2 cellular contexts compared by ENCODE assay signal in the genomic region with DNA sequence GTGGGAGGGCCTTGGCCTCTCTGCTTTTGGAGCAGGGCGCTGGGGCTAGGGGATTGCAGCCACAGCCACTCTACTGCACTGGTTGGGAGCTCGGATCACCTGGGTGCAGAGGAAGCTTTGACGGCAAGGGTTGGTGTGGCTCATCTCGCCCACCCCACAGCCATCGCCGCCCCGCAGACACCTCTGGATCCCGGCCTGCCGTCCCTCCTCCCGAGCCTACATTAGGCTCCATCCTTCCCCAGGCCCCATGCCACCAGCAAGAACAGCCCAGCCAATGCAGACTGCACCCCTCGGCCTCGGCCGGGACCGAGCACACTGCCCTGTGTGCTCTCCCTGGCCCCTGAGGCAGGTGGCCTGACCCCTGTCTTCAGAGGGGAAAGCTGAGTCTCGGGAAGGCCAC.
A peak's percentile ranks its signal among the peaks of the same experiment; 100 is the strongest.
TF ChIP-seq lines count a peak whose summit lies in the region.

No MANE protein-coding gene starts in this region.

TF ChIP-seq in HEK293, 187 proteins besides CTCF, POLR2A, EP300 and RAD21:
- TF ChIP-seq ZNF311 (tag by site-specific recombination; IDR thresholded peaks at IDR 0.05; ENCODE audit: borderline replicate concordance) = no peak
- peak; percentile 57; the same call in 1 of the 2 replicates for TF ChIP-seq ZNF548 (tag by site-specific recombination; IDR thresholded peaks at IDR 0.05)
- TF ChIP-seq, protein P1, sequence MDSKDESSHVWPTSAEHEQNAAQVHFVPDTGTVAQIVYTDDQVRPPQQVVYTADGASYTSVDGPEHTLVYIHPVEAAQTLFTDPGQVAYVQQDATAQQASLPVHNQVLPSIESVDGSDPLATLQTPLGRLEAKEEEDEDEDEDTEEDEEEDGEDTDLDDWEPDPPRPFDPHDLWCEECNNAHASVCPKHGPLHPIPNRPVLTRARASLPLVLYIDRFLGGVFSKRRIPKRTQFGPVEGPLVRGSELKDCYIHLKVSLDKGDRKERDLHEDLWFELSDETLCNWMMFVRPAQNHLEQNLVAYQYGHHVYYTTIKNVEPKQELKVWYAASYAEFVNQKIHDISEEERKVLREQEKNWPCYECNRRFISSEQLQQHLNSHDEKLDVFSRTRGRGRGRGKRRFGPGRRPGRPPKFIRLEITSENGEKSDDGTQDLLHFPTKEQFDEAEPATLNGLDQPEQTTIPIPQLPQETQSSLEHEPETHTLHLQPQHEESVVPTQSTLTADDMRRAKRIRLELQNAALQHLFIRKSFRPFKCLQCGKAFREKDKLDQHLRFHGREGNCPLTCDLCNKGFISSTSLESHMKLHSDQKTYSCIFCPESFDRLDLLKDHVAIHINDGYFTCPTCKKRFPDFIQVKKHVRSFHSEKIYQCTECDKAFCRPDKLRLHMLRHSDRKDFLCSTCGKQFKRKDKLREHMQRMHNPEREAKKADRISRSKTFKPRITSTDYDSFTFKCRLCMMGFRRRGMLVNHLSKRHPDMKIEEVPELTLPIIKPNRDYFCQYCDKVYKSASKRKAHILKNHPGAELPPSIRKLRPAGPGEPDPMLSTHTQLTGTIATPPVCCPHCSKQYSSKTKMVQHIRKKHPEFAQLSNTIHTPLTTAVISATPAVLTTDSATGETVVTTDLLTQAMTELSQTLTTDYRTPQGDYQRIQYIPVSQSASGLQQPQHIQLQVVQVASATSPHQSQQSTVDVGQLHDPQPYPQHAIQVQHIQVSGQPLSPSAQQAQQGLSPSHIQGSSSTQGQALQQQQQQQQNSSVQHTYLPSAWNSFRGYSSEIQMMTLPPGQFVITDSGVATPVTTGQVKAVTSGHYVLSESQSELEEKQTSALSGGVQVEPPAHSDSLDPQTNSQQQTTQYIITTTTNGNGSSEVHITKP (tag by site-specific recombination; IDR thresholded peaks at IDR 0.05) = no peak
- no peak for TF ChIP-seq ZNF132 (tag by site-specific recombination; IDR thresholded peaks at IDR 0.05; ENCODE audit: borderline replicate concordance)
- TF ChIP-seq, protein P2, sequence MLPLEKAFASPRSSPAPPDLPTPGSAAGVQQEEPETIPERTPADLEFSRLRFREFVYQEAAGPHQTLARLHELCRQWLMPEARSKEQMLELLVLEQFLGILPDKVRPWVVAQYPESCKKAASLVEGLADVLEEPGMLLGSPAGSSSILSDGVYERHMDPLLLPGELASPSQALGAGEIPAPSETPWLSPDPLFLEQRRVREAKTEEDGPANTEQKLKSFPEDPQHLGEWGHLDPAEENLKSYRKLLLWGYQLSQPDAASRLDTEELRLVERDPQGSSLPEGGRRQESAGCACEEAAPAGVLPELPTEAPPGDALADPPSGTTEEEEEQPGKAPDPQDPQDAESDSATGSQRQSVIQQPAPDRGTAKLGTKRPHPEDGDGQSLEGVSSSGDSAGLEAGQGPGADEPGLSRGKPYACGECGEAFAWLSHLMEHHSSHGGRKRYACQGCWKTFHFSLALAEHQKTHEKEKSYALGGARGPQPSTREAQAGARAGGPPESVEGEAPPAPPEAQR (tag by site-specific recombination; IDR thresholded peaks at IDR 0.05) = no peak
- TF ChIP-seq ZNF19 (tag by site-specific recombination; IDR thresholded peaks at IDR 0.05; ENCODE audit: low read depth) = no peak
- no peak for TF ChIP-seq ZNF621 (tag by site-specific recombination; IDR thresholded peaks at IDR 0.05)
TF ChIP-seq in HEK293: peak in this region for 1.

TF ChIP-seq in H1, 55 proteins besides CTCF, POLR2A, EP300 and RAD21:
- TF ChIP-seq, protein P3, sequence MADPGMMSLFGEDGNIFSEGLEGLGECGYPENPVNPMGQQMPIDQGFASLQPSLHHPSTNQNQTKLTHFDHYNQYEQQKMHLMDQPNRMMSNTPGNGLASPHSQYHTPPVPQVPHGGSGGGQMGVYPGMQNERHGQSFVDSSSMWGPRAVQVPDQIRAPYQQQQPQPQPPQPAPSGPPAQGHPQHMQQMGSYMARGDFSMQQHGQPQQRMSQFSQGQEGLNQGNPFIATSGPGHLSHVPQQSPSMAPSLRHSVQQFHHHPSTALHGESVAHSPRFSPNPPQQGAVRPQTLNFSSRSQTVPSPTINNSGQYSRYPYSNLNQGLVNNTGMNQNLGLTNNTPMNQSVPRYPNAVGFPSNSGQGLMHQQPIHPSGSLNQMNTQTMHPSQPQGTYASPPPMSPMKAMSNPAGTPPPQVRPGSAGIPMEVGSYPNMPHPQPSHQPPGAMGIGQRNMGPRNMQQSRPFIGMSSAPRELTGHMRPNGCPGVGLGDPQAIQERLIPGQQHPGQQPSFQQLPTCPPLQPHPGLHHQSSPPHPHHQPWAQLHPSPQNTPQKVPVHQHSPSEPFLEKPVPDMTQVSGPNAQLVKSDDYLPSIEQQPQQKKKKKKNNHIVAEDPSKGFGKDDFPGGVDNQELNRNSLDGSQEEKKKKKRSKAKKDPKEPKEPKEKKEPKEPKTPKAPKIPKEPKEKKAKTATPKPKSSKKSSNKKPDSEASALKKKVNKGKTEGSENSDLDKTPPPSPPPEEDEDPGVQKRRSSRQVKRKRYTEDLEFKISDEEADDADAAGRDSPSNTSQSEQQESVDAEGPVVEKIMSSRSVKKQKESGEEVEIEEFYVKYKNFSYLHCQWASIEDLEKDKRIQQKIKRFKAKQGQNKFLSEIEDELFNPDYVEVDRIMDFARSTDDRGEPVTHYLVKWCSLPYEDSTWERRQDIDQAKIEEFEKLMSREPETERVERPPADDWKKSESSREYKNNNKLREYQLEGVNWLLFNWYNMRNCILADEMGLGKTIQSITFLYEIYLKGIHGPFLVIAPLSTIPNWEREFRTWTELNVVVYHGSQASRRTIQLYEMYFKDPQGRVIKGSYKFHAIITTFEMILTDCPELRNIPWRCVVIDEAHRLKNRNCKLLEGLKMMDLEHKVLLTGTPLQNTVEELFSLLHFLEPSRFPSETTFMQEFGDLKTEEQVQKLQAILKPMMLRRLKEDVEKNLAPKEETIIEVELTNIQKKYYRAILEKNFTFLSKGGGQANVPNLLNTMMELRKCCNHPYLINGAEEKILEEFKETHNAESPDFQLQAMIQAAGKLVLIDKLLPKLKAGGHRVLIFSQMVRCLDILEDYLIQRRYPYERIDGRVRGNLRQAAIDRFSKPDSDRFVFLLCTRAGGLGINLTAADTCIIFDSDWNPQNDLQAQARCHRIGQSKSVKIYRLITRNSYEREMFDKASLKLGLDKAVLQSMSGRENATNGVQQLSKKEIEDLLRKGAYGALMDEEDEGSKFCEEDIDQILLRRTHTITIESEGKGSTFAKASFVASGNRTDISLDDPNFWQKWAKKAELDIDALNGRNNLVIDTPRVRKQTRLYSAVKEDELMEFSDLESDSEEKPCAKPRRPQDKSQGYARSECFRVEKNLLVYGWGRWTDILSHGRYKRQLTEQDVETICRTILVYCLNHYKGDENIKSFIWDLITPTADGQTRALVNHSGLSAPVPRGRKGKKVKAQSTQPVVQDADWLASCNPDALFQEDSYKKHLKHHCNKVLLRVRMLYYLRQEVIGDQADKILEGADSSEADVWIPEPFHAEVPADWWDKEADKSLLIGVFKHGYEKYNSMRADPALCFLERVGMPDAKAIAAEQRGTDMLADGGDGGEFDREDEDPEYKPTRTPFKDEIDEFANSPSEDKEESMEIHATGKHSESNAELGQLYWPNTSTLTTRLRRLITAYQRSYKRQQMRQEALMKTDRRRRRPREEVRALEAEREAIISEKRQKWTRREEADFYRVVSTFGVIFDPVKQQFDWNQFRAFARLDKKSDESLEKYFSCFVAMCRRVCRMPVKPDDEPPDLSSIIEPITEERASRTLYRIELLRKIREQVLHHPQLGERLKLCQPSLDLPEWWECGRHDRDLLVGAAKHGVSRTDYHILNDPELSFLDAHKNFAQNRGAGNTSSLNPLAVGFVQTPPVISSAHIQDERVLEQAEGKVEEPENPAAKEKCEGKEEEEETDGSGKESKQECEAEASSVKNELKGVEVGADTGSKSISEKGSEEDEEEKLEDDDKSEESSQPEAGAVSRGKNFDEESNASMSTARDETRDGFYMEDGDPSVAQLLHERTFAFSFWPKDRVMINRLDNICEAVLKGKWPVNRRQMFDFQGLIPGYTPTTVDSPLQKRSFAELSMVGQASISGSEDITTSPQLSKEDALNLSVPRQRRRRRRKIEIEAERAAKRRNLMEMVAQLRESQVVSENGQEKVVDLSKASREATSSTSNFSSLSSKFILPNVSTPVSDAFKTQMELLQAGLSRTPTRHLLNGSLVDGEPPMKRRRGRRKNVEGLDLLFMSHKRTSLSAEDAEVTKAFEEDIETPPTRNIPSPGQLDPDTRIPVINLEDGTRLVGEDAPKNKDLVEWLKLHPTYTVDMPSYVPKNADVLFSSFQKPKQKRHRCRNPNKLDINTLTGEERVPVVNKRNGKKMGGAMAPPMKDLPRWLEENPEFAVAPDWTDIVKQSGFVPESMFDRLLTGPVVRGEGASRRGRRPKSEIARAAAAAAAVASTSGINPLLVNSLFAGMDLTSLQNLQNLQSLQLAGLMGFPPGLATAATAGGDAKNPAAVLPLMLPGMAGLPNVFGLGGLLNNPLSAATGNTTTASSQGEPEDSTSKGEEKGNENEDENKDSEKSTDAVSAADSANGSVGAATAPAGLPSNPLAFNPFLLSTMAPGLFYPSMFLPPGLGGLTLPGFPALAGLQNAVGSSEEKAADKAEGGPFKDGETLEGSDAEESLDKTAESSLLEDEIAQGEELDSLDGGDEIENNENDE (IDR thresholded peaks at IDR 0.05; ENCODE audit: insufficient replicate concordance, low read length) = no peak
- TF ChIP-seq CEBPB (IDR thresholded peaks at IDR 0.05; ENCODE audit: low read depth, low read length) (no peak), TEAD4 (IDR thresholded peaks at IDR 0.05; ENCODE audit: low read depth, low read length) (no peak), HDAC6 (IDR thresholded peaks at IDR 0.05; ENCODE audit: low read depth, low read length) (no peak), KDM4A (IDR thresholded peaks at IDR 0.05; ENCODE audit: low read depth, low read length, severe bottlenecking) (no peak), BCL11A (IDR thresholded peaks at IDR 0.05; ENCODE audit: low read depth in 2 of 2, low read length in 2 of 2) (no peak), JUND (IDR thresholded peaks at IDR 0.05; ENCODE audit: low read length) (no peak), SAP30 (IDR thresholded peaks at IDR 0.05; ENCODE audit: insufficient read depth, insufficient replicate concordance, low read length) (no peak), SRF (IDR thresholded peaks at IDR 0.05; ENCODE audit: low read depth, low read length) (no peak), SIN3A (conservative IDR thresholded peaks at IDR 0.05 in 1 of 2, IDR thresholded peaks at IDR 0.05 in 1 of 2; ENCODE audit: low read depth in 1 of 2, low read length in 2 of 2) (no peak), RXRA (IDR thresholded peaks at IDR 0.05; ENCODE audit: insufficient read depth, low read depth, low read length) (no peak), SUZ12 (IDR thresholded peaks at IDR 0.05; ENCODE audit: low read length) (no peak), JUN (IDR thresholded peaks at IDR 0.05; ENCODE audit: low read depth, low read length) (no peak), CBX5 (IDR thresholded peaks at IDR 0.05; ENCODE audit: low read depth, low read length) (no peak), POU5F1 (IDR thresholded peaks at IDR 0.05; ENCODE audit: low read depth, low read length) (no peak), SP2 (IDR thresholded peaks at IDR 0.05; ENCODE audit: low read length) (no peak)
- TF ChIP-seq, protein P4, sequence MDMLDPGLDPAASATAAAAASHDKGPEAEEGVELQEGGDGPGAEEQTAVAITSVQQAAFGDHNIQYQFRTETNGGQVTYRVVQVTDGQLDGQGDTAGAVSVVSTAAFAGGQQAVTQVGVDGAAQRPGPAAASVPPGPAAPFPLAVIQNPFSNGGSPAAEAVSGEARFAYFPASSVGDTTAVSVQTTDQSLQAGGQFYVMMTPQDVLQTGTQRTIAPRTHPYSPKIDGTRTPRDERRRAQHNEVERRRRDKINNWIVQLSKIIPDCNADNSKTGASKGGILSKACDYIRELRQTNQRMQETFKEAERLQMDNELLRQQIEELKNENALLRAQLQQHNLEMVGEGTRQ (IDR thresholded peaks at IDR 0.05; ENCODE audit: low read length) = no peak
- TF ChIP-seq, protein P5, sequence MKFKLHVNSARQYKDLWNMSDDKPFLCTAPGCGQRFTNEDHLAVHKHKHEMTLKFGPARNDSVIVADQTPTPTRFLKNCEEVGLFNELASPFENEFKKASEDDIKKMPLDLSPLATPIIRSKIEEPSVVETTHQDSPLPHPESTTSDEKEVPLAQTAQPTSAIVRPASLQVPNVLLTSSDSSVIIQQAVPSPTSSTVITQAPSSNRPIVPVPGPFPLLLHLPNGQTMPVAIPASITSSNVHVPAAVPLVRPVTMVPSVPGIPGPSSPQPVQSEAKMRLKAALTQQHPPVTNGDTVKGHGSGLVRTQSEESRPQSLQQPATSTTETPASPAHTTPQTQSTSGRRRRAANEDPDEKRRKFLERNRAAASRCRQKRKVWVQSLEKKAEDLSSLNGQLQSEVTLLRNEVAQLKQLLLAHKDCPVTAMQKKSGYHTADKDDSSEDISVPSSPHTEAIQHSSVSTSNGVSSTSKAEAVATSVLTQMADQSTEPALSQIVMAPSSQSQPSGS (IDR thresholded peaks at IDR 0.05; ENCODE audit: low read length) = no peak
- TF ChIP-seq, protein P6, sequence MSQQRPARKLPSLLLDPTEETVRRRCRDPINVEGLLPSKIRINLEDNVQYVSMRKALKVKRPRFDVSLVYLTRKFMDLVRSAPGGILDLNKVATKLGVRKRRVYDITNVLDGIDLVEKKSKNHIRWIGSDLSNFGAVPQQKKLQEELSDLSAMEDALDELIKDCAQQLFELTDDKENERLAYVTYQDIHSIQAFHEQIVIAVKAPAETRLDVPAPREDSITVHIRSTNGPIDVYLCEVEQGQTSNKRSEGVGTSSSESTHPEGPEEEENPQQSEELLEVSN (IDR thresholded peaks at IDR 0.05) = no peak
TF ChIP-seq in H1: peak in this region for 0.
